16 cellular contexts compared by ENCODE assay signal in genomic region chr2:239498981-239499633, GRCh38.
DNase-seq lines count a peak whose midpoint lies in the region; ATAC-seq and TF ChIP-seq lines count a peak whose summit lies in the region.
"Had no signal": no experiment of that assay in that cellular context is flagged by ENCODE, and none has a peak within 500 bp of the region (broad histone marks: within the 10 kb centered on the region; RNA-seq: fewer than 3 reads in every experiment).

No MANE protein-coding gene starts in this region.

- peak overlapping the region; percentile 24 for H3K4me2 ChIP-seq in GM23248 (ENCODE audit: unreplicated experiment)

- 29 to 31% methylated on average over 21 of the region's 21 CpGs for WGBS in GM23248 (ENCODE audit: low coverage in 1 of 2, low lambda C conversion rate in 2 of 2, missing lambda C conversion rate in 2 of 2), 2 experiments
- 61 to 73% methylated on average over 8 to 11 of the region's 21 CpGs for WGBS in esophagus squamous epithelium, 2 donors
- WGBS in right lobe of liver (ENCODE audit: insufficient coverage, low coverage, low lambda C conversion rate, missing lambda C conversion rate) = 24% methylated on average over 2 of the region's 21 CpGs

- no peak for TF ChIP-seq POLR2A in esophagus squamous epithelium (IDR thresholded peaks at IDR 0.05)
- no peak for TF ChIP-seq POLR2A in right lobe of liver (IDR thresholded peaks at IDR 0.05)

- peak; percentile 50 for DNase-seq in GM23248
- DNase-seq in esophagus squamous epithelium (lab: John Stamatoyannopoulos, UW) = no peak
- DNase-seq in lower lobe of right lung = peak; percentile 34
- DNase-seq in stromal cell of bone marrow (ENCODE audit: low read depth) = peak; percentile 38
- DNase-seq in right lobe of liver = no peak
- no peak for DNase-seq in activated naive CD8-positive, alpha-beta T cell treated with anti-CD3 and anti-CD28 coated beads for 36 hours
- no peak for DNase-seq in SW480 (ENCODE audit: low spot score)
- DNase-seq: activated naive CD4-positive, alpha-beta T cell treated with anti-CD3 and anti-CD28 coated beads for 36 hours; islet precursor cell; MM.1S; RPMI8226; T-helper 17 cell had no signal

- no peaks in the 10 kb centered on the region for H3K36me3 ChIP-seq in GM23248 (ENCODE audit: low read depth)
- H3K36me3 ChIP-seq in esophagus squamous epithelium = no peaks in the 10 kb centered on the region
- H3K36me3 ChIP-seq in lower lobe of right lung = no peaks in the 10 kb centered on the region
- no peaks in the 10 kb centered on the region for H3K36me3 ChIP-seq in right lobe of liver
- H3K36me3 ChIP-seq: thoracic aorta had no signal

- H3K9ac ChIP-seq in GM23248 = no peak overlapping the region

- H3K36me3 Mint-ChIP-seq in activated naive CD8-positive, alpha-beta T cell treated with anti-CD3 and anti-CD28 coated beads for 36 hours = no peaks in the 10 kb centered on the region

- intact Hi-C loops in esophagus squamous epithelium (cut with DNase I) = no loop called here
- intact Hi-C loops in lower lobe of right lung (cut with DNase I) = no loop called here
- intact Hi-C loops in right lobe of liver (cut with DNase I) = no loop called here

- no peaks in the 10 kb centered on the region for H3K9me2 ChIP-seq in GM23248 (ENCODE audit: insufficient read depth)

- no peak for TF ChIP-seq CTCF in esophagus squamous epithelium (IDR thresholded peaks at IDR 0.05)
- TF ChIP-seq CTCF in lower lobe of right lung (IDR thresholded peaks at IDR 0.05) = no peak
- no peak for TF ChIP-seq CTCF in right lobe of liver (IDR thresholded peaks at IDR 0.05)

- H3K27ac ChIP-seq in GM23248 (no peak overlapping the region), esophagus squamous epithelium (peak overlapping the region in 3 of 4 donors; percentile 9 to 57 (median 57)), lower lobe of right lung (no peak overlapping the region), right lobe of liver (no peak overlapping the region)
- H3K27ac ChIP-seq: thoracic aorta had no signal

- H3K4me1 ChIP-seq in GM23248 (ENCODE audit: insufficient read depth) (0 out of 2 replicates have a peak, but pooled peaks cover 9% of the 10 kb centered on the region), esophagus squamous epithelium (peaks cover 0 to 25% (median 13%) of the 10 kb centered on the region in 3 donors), lower lobe of right lung (peaks cover 36% of the 10 kb centered on the region), right lobe of liver (no peaks in the 10 kb centered on the region)

- H3K4me3 Mint-ChIP-seq in activated naive CD8-positive, alpha-beta T cell treated with anti-CD3 and anti-CD28 coated beads for 36 hours = no peak overlapping the region
- H3K4me3 Mint-ChIP-seq: activated naive CD4-positive, alpha-beta T cell treated with anti-CD3 and anti-CD28 coated beads for 36 hours; endodermal cell; T-helper 17 cell had no signal

- no peaks in the 10 kb centered on the region for H4K20me1 ChIP-seq in GM23248 (ENCODE audit: insufficient read depth)

- H3K4me1 Mint-ChIP-seq in activated naive CD8-positive, alpha-beta T cell treated with anti-CD3 and anti-CD28 coated beads for 36 hours = no peaks in the 10 kb centered on the region
- H3K4me1 Mint-ChIP-seq: endodermal cell had no signal

- no peaks in the 10 kb centered on the region for H3K79me2 ChIP-seq in GM23248 (ENCODE audit: insufficient read depth)

- H3F3A ChIP-seq in GM23248 (ENCODE audit: insufficient read depth) = no peaks in the 10 kb centered on the region

- ATAC-seq in lower lobe of right lung (no peak), right lobe of liver (no peak), HG03442 (IDR thresholded peaks at IDR 0.05; ENCODE audit: unreplicated experiment) (no peak)
- ATAC-seq: activated CD4-positive, CD25-positive, alpha-beta regulatory T cell treated with anti-CD3 and anti-CD28 coated beads, Interleukin-2, amount 50 U/mL, for 24 hours; T-helper 17 cell had no signal

- no peak overlapping the region for H2AFZ ChIP-seq in GM23248

- H3K9me3 ChIP-seq in GM23248 (ENCODE audit: low read depth) (no peaks in the 10 kb centered on the region), esophagus squamous epithelium (no peaks in the 10 kb centered on the region), lower lobe of right lung (no peaks in the 10 kb centered on the region), right lobe of liver (no peaks in the 10 kb centered on the region)
- H3K9me3 ChIP-seq: thoracic aorta had no signal

- no peaks in the 10 kb centered on the region for H3K27me3 Mint-ChIP-seq in activated naive CD8-positive, alpha-beta T cell treated with anti-CD3 and anti-CD28 coated beads for 36 hours

- no peak overlapping the region for H3K4me3 ChIP-seq in GM23248
- no peak overlapping the region for H3K4me3 ChIP-seq in esophagus squamous epithelium
- H3K4me3 ChIP-seq in lower lobe of right lung = no peak overlapping the region
- no peak overlapping the region for H3K4me3 ChIP-seq in right lobe of liver
- H3K4me3 ChIP-seq: thoracic aorta had no signal

- H3K27ac Mint-ChIP-seq in activated naive CD8-positive, alpha-beta T cell treated with anti-CD3 and anti-CD28 coated beads for 36 hours = no peak overlapping the region
- H3K27ac Mint-ChIP-seq: activated naive CD4-positive, alpha-beta T cell treated with anti-CD3 and anti-CD28 coated beads for 36 hours; endodermal cell had no signal

- in situ Hi-C loops in GM23248 (cut with MboI) = no loop called here

- no peaks in the 10 kb centered on the region for H3K9me3 Mint-ChIP-seq in activated naive CD8-positive, alpha-beta T cell treated with anti-CD3 and anti-CD28 coated beads for 36 hours
- H3K9me3 Mint-ChIP-seq: activated naive CD4-positive, alpha-beta T cell treated with anti-CD3 and anti-CD28 coated beads for 36 hours had no signal

- H3K27me3 ChIP-seq in GM23248 (replicated peaks; ENCODE audit: insufficient read depth) (peaks cover 19% of the 10 kb centered on the region), esophagus squamous epithelium (peaks cover 0 to 8% (median 0%) of the 10 kb centered on the region in 4 donors), lower lobe of right lung (ENCODE audit: low read depth) (no peaks in the 10 kb centered on the region), right lobe of liver (no peaks in the 10 kb centered on the region)

Comparison
In these comparisons a context has a peak if more than half of its experiments do, and no peak if none do; other contexts are left out.
1. DNase-seq: peak in GM23248 (single experiment), lower lobe of right lung (single experiment) and stromal cell of bone marrow (single experiment); none in esophagus squamous epithelium (single experiment), right lobe of liver (0 of 3), activated naive CD8-positive, alpha-beta T cell treated with anti-CD3 and anti-CD28 coated beads for 36 hours (single experiment) and SW480 (single experiment).
2. H3K27ac ChIP-seq: peak in esophagus squamous epithelium (3 of 4); none in GM23248 (single experiment), lower lobe of right lung (single experiment) and right lobe of liver (0 of 3).